ENCODE assay signal across 1 cellular context in the genomic region with DNA sequence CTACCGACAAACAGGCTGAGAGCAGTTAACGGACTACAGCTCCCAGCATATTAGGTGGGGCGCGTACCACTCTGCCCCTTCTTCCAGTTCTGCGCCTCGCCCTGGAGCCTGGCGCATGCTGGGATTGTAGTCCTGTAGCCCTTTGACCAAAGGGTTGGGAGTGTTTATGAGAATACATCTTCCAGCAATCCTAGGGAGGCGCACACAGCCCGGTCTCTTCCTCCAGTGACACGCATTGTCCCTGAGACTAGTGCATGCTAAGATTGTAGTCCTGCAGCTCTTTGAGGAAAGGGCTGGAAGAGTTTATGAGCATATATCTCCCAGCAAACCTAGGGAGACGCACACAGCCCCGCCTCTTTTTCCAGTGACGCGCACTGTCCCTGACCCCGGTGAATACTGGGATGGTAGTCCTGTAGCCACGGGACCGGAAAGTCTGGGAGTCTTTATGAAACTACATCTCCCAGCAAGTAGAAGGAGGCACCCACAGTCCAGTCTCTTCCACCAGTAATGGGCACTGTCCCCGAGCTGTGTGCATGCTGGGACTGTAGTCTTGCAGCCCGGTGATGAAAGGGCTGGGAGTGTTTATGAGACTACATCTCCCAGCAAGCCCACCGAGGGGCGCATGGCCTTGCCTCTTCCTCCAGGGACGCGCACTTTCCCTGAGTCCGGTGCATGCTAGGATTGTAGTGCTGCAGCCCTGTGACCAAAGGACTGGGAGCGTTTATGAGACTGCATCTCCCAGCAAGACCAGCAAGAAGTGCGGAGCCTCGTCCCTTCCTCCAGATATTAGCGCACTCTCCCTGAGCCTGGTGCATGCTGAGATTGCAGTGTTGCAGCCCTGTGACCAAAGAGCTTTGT.
TF ChIP-seq lines count a peak whose summit lies in the region.
"Not testable (repeated sequence)": the region's sequence is repeated elsewhere in the genome, so short reads cannot be mapped to it uniquely, and the experiment has no call there.

No MANE protein-coding gene starts in this region.

TF ChIP-seq in HepG2, 621 proteins besides CTCF, POLR2A, EP300 and RAD21 (continued from another document):
- peak; percentile 51 for TF ChIP-seq HCFC1 (IDR thresholded peaks at IDR 0.05; ENCODE audit: low read depth, low read length)
- peak; percentile 50 for TF ChIP-seq NFYC (CRISPR knock-in tag; IDR thresholded peaks at IDR 0.05)
- TF ChIP-seq HOXA3 (CRISPR knock-in tag; IDR thresholded peaks at IDR 0.05), result 0 out of 2 replicates have a peak, but pooled peaks have one; percentile 32
- peak; percentile 36 for TF ChIP-seq GABPA (IDR thresholded peaks at IDR 0.05; ENCODE audit: low read depth, low read length)
- peak; percentile 80 for TF ChIP-seq GABPA (CRISPR knock-in tag; IDR thresholded peaks at IDR 0.05; ENCODE audit: low read depth)
- TF ChIP-seq CREM (IDR thresholded peaks at IDR 0.05), result peak; percentile 90
- TF ChIP-seq CREM (CRISPR knock-in tag; IDR thresholded peaks at IDR 0.05), result not testable (repeated sequence)
- 0 out of 2 replicates have a peak, but pooled peaks have one; percentile 17 for TF ChIP-seq MIXL1 (CRISPR knock-in tag; IDR thresholded peaks at IDR 0.05)
- TF ChIP-seq, protein P1, sequence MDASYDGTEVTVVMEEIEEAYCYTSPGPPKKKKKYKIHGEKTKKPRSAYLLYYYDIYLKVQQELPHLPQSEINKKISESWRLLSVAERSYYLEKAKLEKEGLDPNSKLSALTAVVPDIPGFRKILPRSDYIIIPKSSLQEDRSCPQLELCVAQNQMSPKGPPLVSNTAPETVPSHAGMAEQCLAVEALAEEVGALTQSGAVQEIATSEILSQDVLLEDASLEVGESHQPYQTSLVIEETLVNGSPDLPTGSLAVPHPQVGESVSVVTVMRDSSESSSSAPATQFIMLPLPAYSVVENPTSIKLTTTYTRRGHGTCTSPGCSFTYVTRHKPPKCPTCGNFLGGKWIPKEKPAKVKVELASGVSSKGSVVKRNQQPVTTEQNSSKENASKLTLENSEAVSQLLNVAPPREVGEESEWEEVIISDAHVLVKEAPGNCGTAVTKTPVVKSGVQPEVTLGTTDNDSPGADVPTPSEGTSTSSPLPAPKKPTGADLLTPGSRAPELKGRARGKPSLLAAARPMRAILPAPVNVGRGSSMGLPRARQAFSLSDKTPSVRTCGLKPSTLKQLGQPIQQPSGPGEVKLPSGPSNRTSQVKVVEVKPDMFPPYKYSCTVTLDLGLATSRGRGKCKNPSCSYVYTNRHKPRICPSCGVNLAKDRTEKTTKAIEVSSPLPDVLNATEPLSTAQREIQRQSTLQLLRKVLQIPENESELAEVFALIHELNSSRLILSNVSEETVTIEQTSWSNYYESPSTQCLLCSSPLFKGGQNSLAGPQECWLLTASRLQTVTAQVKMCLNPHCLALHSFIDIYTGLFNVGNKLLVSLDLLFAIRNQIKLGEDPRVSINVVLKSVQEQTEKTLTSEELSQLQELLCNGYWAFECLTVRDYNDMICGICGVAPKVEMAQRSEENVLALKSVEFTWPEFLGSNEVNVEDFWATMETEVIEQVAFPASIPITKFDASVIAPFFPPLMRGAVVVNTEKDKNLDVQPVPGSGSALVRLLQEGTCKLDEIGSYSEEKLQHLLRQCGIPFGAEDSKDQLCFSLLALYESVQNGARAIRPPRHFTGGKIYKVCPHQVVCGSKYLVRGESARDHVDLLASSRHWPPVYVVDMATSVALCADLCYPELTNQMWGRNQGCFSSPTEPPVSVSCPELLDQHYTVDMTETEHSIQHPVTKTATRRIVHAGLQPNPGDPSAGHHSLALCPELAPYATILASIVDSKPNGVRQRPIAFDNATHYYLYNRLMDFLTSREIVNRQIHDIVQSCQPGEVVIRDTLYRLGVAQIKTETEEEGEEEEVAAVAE (CRISPR knock-in tag; IDR thresholded peaks at IDR 0.05; ENCODE audit: borderline replicate concordance), result peak; percentile 97
- peak; percentile 88 for TF ChIP-seq ZNF143 (CRISPR knock-in tag; IDR thresholded peaks at IDR 0.05)
- peak; percentile 51; the same call in 1 of the 2 replicates for TF ChIP-seq ELF1 (CRISPR knock-in tag; IDR thresholded peaks at IDR 0.05)
- TF ChIP-seq GABPB1 (CRISPR knock-in tag; IDR thresholded peaks at IDR 0.05), result peak; percentile 85
- TF ChIP-seq THAP11 (CRISPR knock-in tag; IDR thresholded peaks at IDR 0.05), result peak; percentile 93
- peak; percentile 68 for TF ChIP-seq NFYB (CRISPR knock-in tag; IDR thresholded peaks at IDR 0.05)
- TF ChIP-seq TCF7 (IDR thresholded peaks at IDR 0.05; ENCODE audit: low read depth), result peak; percentile 34; the same call in 1 of the 2 replicates
